ENCODE assay signal across 10 cellular contexts in the genomic region with DNA sequence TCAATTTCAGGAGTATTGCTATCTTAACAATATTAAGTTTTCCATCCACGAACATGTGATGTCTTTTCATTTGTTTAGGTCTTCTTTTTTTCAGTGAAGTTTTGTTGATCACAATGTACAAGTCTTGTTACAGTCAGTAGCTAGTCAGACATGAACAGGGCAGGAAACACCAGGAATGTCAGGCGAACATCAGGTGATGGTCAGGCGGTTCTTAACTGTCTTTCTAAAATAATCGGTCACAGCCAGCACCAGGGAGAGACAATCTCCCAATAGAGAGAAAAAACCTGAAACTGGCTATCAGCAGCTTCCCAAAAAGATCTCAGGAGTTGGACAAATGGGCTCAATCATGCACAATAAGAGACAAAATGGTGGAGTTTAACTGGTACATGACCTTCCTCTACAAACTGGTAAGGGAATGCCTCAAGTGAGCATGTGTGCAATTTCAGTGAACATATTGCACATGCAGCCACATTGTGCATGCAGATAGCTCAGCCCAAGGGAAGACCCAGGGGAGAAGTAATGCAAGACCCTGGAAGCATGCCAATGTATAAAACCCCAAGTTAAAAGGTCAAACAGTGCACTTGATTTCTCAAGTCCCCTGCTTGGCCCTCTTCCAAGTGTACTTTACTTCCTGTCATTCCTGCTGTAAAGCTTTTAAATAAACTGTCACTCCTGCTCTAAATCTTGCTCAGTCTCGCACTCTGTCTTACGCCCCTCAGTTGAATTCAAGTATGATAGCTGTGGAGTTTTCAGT.
DNase-seq lines count a peak whose midpoint lies in the region; ATAC-seq and TF ChIP-seq lines count a peak whose summit lies in the region.
"Had no signal": no experiment of that assay in that cellular context is flagged by ENCODE, and none has a peak within 500 bp of the region (broad histone marks: within the 10 kb centered on the region; RNA-seq: fewer than 3 reads in every experiment).

No MANE protein-coding gene starts in this region.

- intact Hi-C loops in left colon (cut with DNase I, micrococcal nuclease) = no loop called here

- TF ChIP-seq CTCF in GM10266 (IDR thresholded peaks at IDR 0.05; ENCODE audit: control insufficient read depth, insufficient read depth, low read depth, missing control alignments) = no peak

- H3K27me3 ChIP-seq in SJCRH30 (no peaks in the 10 kb centered on the region), H7 (ENCODE audit: control insufficient read depth, insufficient read depth, low read length) (no peaks in the 10 kb centered on the region)

- peaks cover 11% of the 10 kb centered on the region for H3K4me1 ChIP-seq in SJCRH30

- DNase-seq in DMS 273 treated with DMSO at 0.1 percent for 48 hours (lab: John Stamatoyannopoulos, UW) = peak; percentile 57
- DNase-seq in NCI-H1105 (lab: John Stamatoyannopoulos, UW) = peak; percentile 56
- DNase-seq in SJCRH30 = peak; percentile 33 to 62
- peak in 1 of 2 donors; percentile 9 for DNase-seq in left colon
- no peak for DNase-seq in H7
- DNase-seq in GM10266 (ENCODE audit: extremely low spot score) = no peak
- no peak for DNase-seq in COLO829 (ENCODE audit: low spot score)
- no peak for DNase-seq in stimulated activated CD4-positive, alpha-beta T cell treated with anti-CD3 and anti-CD28 coated beads, Interleukin-4, amount 100 ng/mL, for 4 hours
- DNase-seq: foreskin fibroblast, HCEC 1CT had no signal

- ATAC-seq in left colon = peak; percentile 63

- no peaks in the 10 kb centered on the region for H3K36me3 ChIP-seq in SJCRH30
- H3K36me3 ChIP-seq in H7 (replicated peaks; ENCODE audit: control insufficient read depth, insufficient read depth, low read length) = no peaks in the 10 kb centered on the region

- H3K4me3 ChIP-seq in SJCRH30 (no peak overlapping the region), H7 (ENCODE audit: insufficient read depth, low read depth, low read length) (no peak overlapping the region)

- no peaks in the 10 kb centered on the region; the same call in 1 of the 2 replicates for H3K9me3 ChIP-seq in SJCRH30 (replicated peaks)

- H3K27ac ChIP-seq in SJCRH30 = no peak overlapping the region

Comparison
In these comparisons a context has a peak if more than half of its experiments do, and no peak if none do; other contexts are left out.
1. DNase-seq: peak in DMS 273 treated with DMSO at 0.1 percent for 48 hours (single experiment), NCI-H1105 (single experiment) and SJCRH30 (2 of 2); none in H7 (single experiment), GM10266 (single experiment), COLO829 (single experiment) and stimulated activated CD4-positive, alpha-beta T cell treated with anti-CD3 and anti-CD28 coated beads, Interleukin-4, amount 100 ng/mL, for 4 hours (0 of 2).